22 cellular contexts compared by ENCODE assay signal in genomic region chr1:35481229-35481628, GRCh38.
DNase-seq lines count a peak whose midpoint lies in the region; ATAC-seq, FAIRE-seq and TF ChIP-seq lines count a peak whose summit lies in the region.
"Had no signal": no experiment of that assay in that cellular context is flagged by ENCODE, and none has a peak within 500 bp of the region (broad histone marks: within the 10 kb centered on the region; RNA-seq: fewer than 3 reads in every experiment).

No MANE protein-coding gene starts in this region.

- peaks cover 0 to 22% of the 10 kb centered on the region in 2 donors for H3K36me3 ChIP-seq in psoas muscle (ENCODE audit: insufficient read depth in 1 of 2, low read depth in 1 of 2)

- no peak overlapping the region for H3K4me3 ChIP-seq in psoas muscle
- H3K4me3 ChIP-seq: A549; BLaER1 treated with 17β-estradiol and CSF1 and Interleukin-3, amounts not matched to agents 10 nM and 100 nM had no signal

- no peaks in the 10 kb centered on the region for H3K9me3 ChIP-seq in psoas muscle
- H3K9me3 ChIP-seq: A549, Caco-2 had no signal

- FAIRE-seq in D721Med (lab: Jason Lieb, UNC) (peak; percentile 58), G401.6 (lab: Jason Lieb, UNC) (peak; percentile 42), colon (lab: Jason Lieb, UNC) (peak; percentile 14)
- FAIRE-seq: A549, GM12891 had no signal

- H3K27ac ChIP-seq in psoas muscle: no peak overlapping the region
- H3K27ac ChIP-seq: 22Rv1; A549; BLaER1 treated with 17β-estradiol and CSF1 and Interleukin-3, amounts not matched to agents 10 nM and 100 nM; C4-2B had no signal

- H3K27me3 ChIP-seq in psoas muscle (ENCODE audit: insufficient read depth in 3 of 3, low read length in 2 of 3): no peaks in the 10 kb centered on the region
- H3K27me3 ChIP-seq: BLaER1 treated with 17β-estradiol and CSF1 and Interleukin-3, amounts not matched to agents 10 nM and 100 nM had no signal

- H3K4me1 ChIP-seq in psoas muscle: no peaks in the 10 kb centered on the region
- H3K4me1 ChIP-seq: A549, Caco-2 had no signal

- intact Hi-C loops in psoas muscle (cut with DNase I): no loop called here

- DNase-seq in D721Med (ENCODE audit: insufficient read length, low spot score) (no peak), RKO (ENCODE audit: low spot score) (peak; percentile 5), psoas muscle (no peak), DMS79 treated with DMSO at 0.1 percent for 48 hours (lab: John Stamatoyannopoulos, UW) (no peak)
- DNase-seq: AML-193; Caco-2; Calu3; CD4-positive, alpha-beta T cell; CD8-positive, alpha-beta T cell; DMS 273 treated with DMSO at 0.1 percent for 48 hours; DMS153; DMS53; DMS79; GF-D8 had no signal

- ATAC-seq in psoas muscle (no peak), GM18873 (IDR thresholded peaks at IDR 0.05; ENCODE audit: low FRiP score, unreplicated experiment) (no peak)
- ATAC-seq: A549; CD8-positive, alpha-beta T cell had no signal

- TF ChIP-seq CTCF in D721Med (IDR thresholded peaks at IDR 0.05; ENCODE audit: insufficient read depth, missing control alignments) (no peak), psoas muscle (IDR thresholded peaks at IDR 0.05) (no peak)

- 94 to 99% (median 97%) methylated on average over 2 of the region's 2 CpGs for WGBS in psoas muscle, 3 donors
